9 cellular contexts compared by ENCODE assay signal in genomic region chr1:7470904-7471638, GRCh38.
DNase-seq lines count a peak whose midpoint lies in the region; TF ChIP-seq lines count a peak whose summit lies in the region.
"Had no signal": no experiment of that assay in that cellular context is flagged by ENCODE, and none has a peak within 500 bp of the region (broad histone marks: within the 10 kb centered on the region; RNA-seq: fewer than 3 reads in every experiment).

No MANE protein-coding gene starts in this region.

- no peak overlapping the region for H2AFZ ChIP-seq in hepatocyte

- no peak overlapping the region for H3K4me3 ChIP-seq in ascending aorta
- H3K4me3 ChIP-seq in hepatocyte, result no peak overlapping the region
- H3K4me3 ChIP-seq in thyroid gland (replicated peaks in 1 of 3), result no peak overlapping the region

- no peaks in the 10 kb centered on the region for H3K36me3 ChIP-seq in ascending aorta
- H3K36me3 ChIP-seq in hepatocyte (replicated peaks; ENCODE audit: insufficient read depth, low read depth), result no peaks in the 10 kb centered on the region
- H3K36me3 ChIP-seq in thyroid gland, result no peaks in the 10 kb centered on the region

- CTCF ChIA-PET in activated naive CD4-positive, alpha-beta T cell treated with anti-CD3 and anti-CD28 coated beads, Interleukin-2, amount 10 ng/mL, durations not matched to agents 7 days and 5 days (lab: Charles Lee), result no interaction called here

- no peak overlapping the region for H3K4me2 ChIP-seq in hepatocyte

- DNase-seq in DMS 273 (lab: John Stamatoyannopoulos, UW; ENCODE audit: unreplicated experiment) (peak; percentile 58), DMS 273 treated with DMSO at 0.1 percent for 48 hours (lab: John Stamatoyannopoulos, UW) (no peak), ascending aorta (ENCODE audit: low spot score in 2 of 2) (peak; percentile 67 to 90), hepatocyte (ENCODE audit: low spot score) (peak; percentile 85), thyroid gland (peak; percentile 88 to 89), glutamatergic neuron (no peak), NCI-H1417 treated with DMSO at 0.1 percent for 48 hours (lab: John Stamatoyannopoulos, UW) (no peak)
- no peak for DNase-seq in activated naive CD4-positive, alpha-beta T cell treated with anti-CD3 and anti-CD28 coated beads, Interleukin-2, amount 10 ng/mL, durations not matched to agents 7 days and 5 days

- no peak overlapping the region for H3K4me3 Mint-ChIP-seq in activated naive CD4-positive, alpha-beta T cell treated with anti-CD3 and anti-CD28 coated beads, Interleukin-2, amount 10 ng/mL, durations not matched to agents 7 days and 5 days
- no peak overlapping the region for H3K4me3 Mint-ChIP-seq in glutamatergic neuron (ENCODE audit: unreplicated experiment)

- H3K4me1 Mint-ChIP-seq in activated naive CD4-positive, alpha-beta T cell treated with anti-CD3 and anti-CD28 coated beads, Interleukin-2, amount 10 ng/mL, durations not matched to agents 7 days and 5 days, result no peaks in the 10 kb centered on the region
- H3K4me1 Mint-ChIP-seq in glutamatergic neuron (ENCODE audit: low read depth, unreplicated experiment), result peaks cover 3% of the 10 kb centered on the region

- no peaks in the 10 kb centered on the region for H3K9me3 Mint-ChIP-seq in activated naive CD4-positive, alpha-beta T cell treated with anti-CD3 and anti-CD28 coated beads, Interleukin-2, amount 10 ng/mL, durations not matched to agents 7 days and 5 days
- peaks cover 1% of the 10 kb centered on the region for H3K9me3 Mint-ChIP-seq in glutamatergic neuron (ENCODE audit: unreplicated experiment)

- H3K27ac Mint-ChIP-seq in activated naive CD4-positive, alpha-beta T cell treated with anti-CD3 and anti-CD28 coated beads, Interleukin-2, amount 10 ng/mL, durations not matched to agents 7 days and 5 days, result no peak overlapping the region
- no peak overlapping the region for H3K27ac Mint-ChIP-seq in glutamatergic neuron (ENCODE audit: unreplicated experiment)

- WGBS in hepatocyte (ENCODE audit: low lambda C conversion rate, missing lambda C conversion rate), result 67% methylated on average over 12 of the region's 12 CpGs
- 38 to 40% methylated on average over 11 to 12 of the region's 12 CpGs for WGBS in thyroid gland, 2 donors

- H3K4me1 ChIP-seq in ascending aorta, result peaks cover 12 to 27% of the 10 kb centered on the region in 2 donors
- peaks cover 11% of the 10 kb centered on the region for H3K4me1 ChIP-seq in hepatocyte (ENCODE audit: insufficient read depth)
- H3K4me1 ChIP-seq in thyroid gland, result peaks cover 28 to 44% of the 10 kb centered on the region in 2 donors

- H3K9me3 ChIP-seq in ascending aorta (no peaks in the 10 kb centered on the region), hepatocyte (ENCODE audit: low read depth) (no peaks in the 10 kb centered on the region), thyroid gland (no peaks in the 10 kb centered on the region)

- TF ChIP-seq CTCF in ascending aorta (IDR thresholded peaks at IDR 0.05) (no peak), hepatocyte (IDR thresholded peaks at IDR 0.05; ENCODE audit: poor library complexity) (no peak), thyroid gland (IDR thresholded peaks at IDR 0.05) (no peak), glutamatergic neuron (IDR thresholded peaks at IDR 0.05; ENCODE audit: partially characterized antibody, unreplicated experiment) (no peak)

- peaks cover 3% of the 10 kb centered on the region for H3K27me3 Mint-ChIP-seq in activated naive CD4-positive, alpha-beta T cell treated with anti-CD3 and anti-CD28 coated beads, Interleukin-2, amount 10 ng/mL, durations not matched to agents 7 days and 5 days
- H3K27me3 Mint-ChIP-seq in glutamatergic neuron (ENCODE audit: unreplicated experiment), result peaks cover 8% of the 10 kb centered on the region

- TF ChIP-seq POLR2A in thyroid gland (IDR thresholded peaks at IDR 0.05), result peak in 1 of 2 donors; percentile 12

- H3K27me3 ChIP-seq in ascending aorta (no peaks in the 10 kb centered on the region), hepatocyte (no peaks in the 10 kb centered on the region), thyroid gland (no peaks in the 10 kb centered on the region)

- no peaks in the 10 kb centered on the region for H3K79me2 ChIP-seq in hepatocyte

- H4K20me1 ChIP-seq in hepatocyte (ENCODE audit: insufficient read depth, poor library complexity, severe bottlenecking), result no peaks in the 10 kb centered on the region

- no peaks in the 10 kb centered on the region for H3K9me2 ChIP-seq in hepatocyte (replicated peaks; ENCODE audit: insufficient read depth)

- intact Hi-C loops in ascending aorta (cut with DNase I), result no loop called here
- intact Hi-C loops in thyroid gland (cut with DNase I), result no loop called here

- H3K36me3 Mint-ChIP-seq in activated naive CD4-positive, alpha-beta T cell treated with anti-CD3 and anti-CD28 coated beads, Interleukin-2, amount 10 ng/mL, durations not matched to agents 7 days and 5 days, result no peaks in the 10 kb centered on the region
- H3K36me3 Mint-ChIP-seq in glutamatergic neuron (ENCODE audit: unreplicated experiment), result no peaks in the 10 kb centered on the region

- H3K27ac ChIP-seq in ascending aorta, result peak overlapping the region; percentile 62 to 83
- H3K27ac ChIP-seq in hepatocyte, result peak overlapping the region; percentile 62
- H3K27ac ChIP-seq in thyroid gland, result peak overlapping the region; percentile 92 to 97 (median 93)
- H3K27ac ChIP-seq: 22Rv1 had no signal

Comparison
In these comparisons a context has a peak if more than half of its experiments do, and no peak if none do; other contexts are left out.
1. DNase-seq: peak in DMS 273 (single experiment), ascending aorta (2 of 2), hepatocyte (single experiment) and thyroid gland (2 of 2); none in DMS 273 treated with DMSO at 0.1 percent for 48 hours (single experiment), activated naive CD4-positive, alpha-beta T cell treated with anti-CD3 and anti-CD28 coated beads, Interleukin-2, amount 10 ng/mL, durations not matched to agents 7 days and 5 days (single experiment), glutamatergic neuron (single experiment) and NCI-H1417 treated with DMSO at 0.1 percent for 48 hours (single experiment).
2. Peak in every context shown above with its lines, with median percentiles within 50 percentile points of each other: H3K27ac ChIP-seq.